15 cellular contexts compared by ENCODE assay signal in genomic region chr4:25117274-25117673, GRCh38. TPM values are rescaled to one million over a fixed set of nuclear protein-coding genes. Genes with fewer than 3 reads are reported as not detected.
DNase-seq lines count a peak whose midpoint lies in the region; ATAC-seq, FAIRE-seq and TF ChIP-seq lines count a peak whose summit lies in the region.
"Had no signal": no experiment of that assay in that cellular context is flagged by ENCODE, and none has a peak within 500 bp of the region (broad histone marks: within the 10 kb centered on the region; RNA-seq: fewer than 3 reads in every experiment).

No MANE protein-coding gene starts in this region.

- H3K27me3 ChIP-seq in HepG2 (ENCODE audit: control insufficient read depth in 1 of 2, insufficient read depth in 2 of 2, low read length in 2 of 2) (no peaks in the 10 kb centered on the region), right lobe of liver (no peaks in the 10 kb centered on the region), parathyroid adenoma (ENCODE audit: control insufficient read depth, insufficient read depth, low read length) (no peaks in the 10 kb centered on the region), PC-9 (ENCODE audit: insufficient read depth, low read depth) (no peaks in the 10 kb centered on the region)

- no peak for FAIRE-seq in HepG2 (lab: Jason Lieb, UNC)
- FAIRE-seq: A204.1 had no signal

- no peaks in the 10 kb centered on the region for H3K36me3 Mint-ChIP-seq in WTC11
- H3K36me3 Mint-ChIP-seq in effector memory CD8-positive, alpha-beta T cell (ENCODE audit: insufficient read depth), result no peaks in the 10 kb centered on the region
- peaks cover 15% of the 10 kb centered on the region for H3K36me3 Mint-ChIP-seq in activated T-cell treated with anti-CD3 and anti-CD28 coated beads, Interleukin-2, amount 50 U/mL, for 24 hours (ENCODE audit: low read depth)

- H2AFZ ChIP-seq in HepG2 (ENCODE audit: low read length) (no peak overlapping the region), parathyroid adenoma (peak overlapping the region; percentile 47), PC-9 (no peak overlapping the region)

- no peak overlapping the region for H3K4me3 Mint-ChIP-seq in WTC11
- H3K4me3 Mint-ChIP-seq in effector memory CD8-positive, alpha-beta T cell, result no peak overlapping the region
- H3K4me3 Mint-ChIP-seq in activated T-cell treated with anti-CD3 and anti-CD28 coated beads, Interleukin-2, amount 50 U/mL, for 24 hours, result no peak overlapping the region
- H3K4me3 Mint-ChIP-seq: B cell; CD4-positive, alpha-beta T cell; HFFc6 had no signal

- intact Hi-C loops in HepG2 (cut with micrococcal nuclease; ENCODE audit: unreplicated experiment), result no loop called here
- intact Hi-C loops in right lobe of liver (cut with DNase I), result no loop called here
- intact Hi-C loops in PC-9 (cut with micrococcal nuclease; ENCODE audit: unreplicated experiment), result no loop called here

- H3K9ac ChIP-seq in HepG2 (ENCODE audit: insufficient read depth, low read depth, low read length) (no peak overlapping the region), parathyroid adenoma (no peak overlapping the region)

- POLR2A ChIA-PET in HepG2 (lab: Yijun Ruan, JAX), result no interaction called here
- POLR2A ChIA-PET in WTC11 (lab: Charles Lee), result no interaction called here
- POLR2A ChIA-PET in PC-9 (lab: Charles Lee; ENCODE audit: unreplicated experiment), result no interaction called here

- H4K20me1 ChIP-seq in HepG2 (ENCODE audit: insufficient read depth, low read length) (no peaks in the 10 kb centered on the region), PC-9 (ENCODE audit: insufficient read depth) (no peaks in the 10 kb centered on the region)

- TF ChIP-seq CTCF in HepG2 (CRISPR knock-in tag; IDR thresholded peaks at IDR 0.05) (no peak), right lobe of liver (IDR thresholded peaks at IDR 0.05) (no peak), WTC11 (IDR thresholded peaks at IDR 0.05) (no peak), parathyroid adenoma (IDR thresholded peaks at IDR 0.05) (no peak), PC-9 (conservative IDR thresholded peaks at IDR 0.05) (no peak)

- no peaks in the 10 kb centered on the region for H3K9me2 ChIP-seq in PC-9 (ENCODE audit: insufficient read depth)

- no peaks in the 10 kb centered on the region for H3F3A ChIP-seq in PC-9 (ENCODE audit: insufficient read depth, low read depth)

- peak; percentile 38; the same call in 1 of the 3 replicates for ATAC-seq in HepG2
- no peak for ATAC-seq in right lobe of liver
- ATAC-seq in WTC11, result peak; percentile 38
- ATAC-seq in effector memory CD8-positive, alpha-beta T cell (replicated peaks), result no peak

- H3K9me3 ChIP-seq in HepG2 (ENCODE audit: low read length), result no peaks in the 10 kb centered on the region
- no peaks in the 10 kb centered on the region for H3K9me3 ChIP-seq in right lobe of liver
- H3K9me3 ChIP-seq in parathyroid adenoma (ENCODE audit: control insufficient read depth, low read length), result no peaks in the 10 kb centered on the region
- no peaks in the 10 kb centered on the region for H3K9me3 ChIP-seq in PC-9 (ENCODE audit: insufficient read depth, low read depth)

- H3K79me2 ChIP-seq in HepG2 (ENCODE audit: insufficient read depth, low read length) (no peaks in the 10 kb centered on the region), parathyroid adenoma (no peaks in the 10 kb centered on the region), PC-9 (ENCODE audit: low read depth) (no peaks in the 10 kb centered on the region)

- TF ChIP-seq EP300 in HepG2 (IDR thresholded peaks at IDR 0.05; ENCODE audit: low read depth in 2 of 2, low read length in 2 of 2), result no peak
- TF ChIP-seq EP300 in HepG2 (CRISPR knock-in tag; IDR thresholded peaks at IDR 0.05; ENCODE audit: borderline replicate concordance), result no peak

- CTCF ChIA-PET in HepG2 (lab: Yijun Ruan, JAX; ENCODE audit: low intra/inter-chr PET ratio, low total read pairs) (no interaction called here), WTC11 (lab: Charles Lee) (interaction anchor here (0.6 to 1.4 kb wide), 2 partner anchors 15 to 27 kb away, joined by 3 to 4 read pairs; no protein-coding TSS in a partner anchor), PC-9 (lab: Charles Lee) (no interaction called here)

- no peak overlapping the region for H3K27ac ChIP-seq in HepG2 (ENCODE audit: extremely low read length, insufficient read depth, low read length)
- no peak overlapping the region for H3K27ac ChIP-seq in right lobe of liver
- H3K27ac ChIP-seq in parathyroid adenoma, result no peak overlapping the region
- no peak overlapping the region for H3K27ac ChIP-seq in PC-9
- H3K27ac ChIP-seq: HL-60 had no signal

- no peaks in the 10 kb centered on the region for H3K4me1 ChIP-seq in HepG2 (ENCODE audit: insufficient read depth, low read length)
- H3K4me1 ChIP-seq in right lobe of liver, result no peaks in the 10 kb centered on the region
- H3K4me1 ChIP-seq in parathyroid adenoma, result peaks cover 4% of the 10 kb centered on the region
- no peaks in the 10 kb centered on the region for H3K4me1 ChIP-seq in PC-9 (replicated peaks; ENCODE audit: insufficient read depth)

- H3K27ac Mint-ChIP-seq in WTC11, result no peak overlapping the region
- H3K27ac Mint-ChIP-seq in effector memory CD8-positive, alpha-beta T cell, result no peak overlapping the region
- H3K27ac Mint-ChIP-seq in activated T-cell treated with anti-CD3 and anti-CD28 coated beads, Interleukin-2, amount 50 U/mL, for 24 hours, result no peak overlapping the region
- H3K27ac Mint-ChIP-seq: B cell; CD4-positive, alpha-beta T cell; HFFc6 had no signal

- no TSS peak for BruUV-seq in HepG2 (replicated peaks; lab: Mats Ljungman, UMichigan)
- BruUV-seq in PC-9 (replicated peaks; lab: Mats Ljungman, UMichigan), result no TSS peak

- H3K4me2 ChIP-seq in HepG2 (ENCODE audit: low read depth, low read length) (no peak overlapping the region), parathyroid adenoma (ENCODE audit: low read length) (no peak overlapping the region), PC-9 (no peak overlapping the region)

- H3K4me3 ChIP-seq in HepG2 (replicated peaks in 1 of 3; ENCODE audit: insufficient read depth in 1 of 3, low read depth in 2 of 3, low read length in 3 of 3), result no peak overlapping the region
- H3K4me3 ChIP-seq in right lobe of liver, result no peak overlapping the region
- no peak overlapping the region for H3K4me3 ChIP-seq in parathyroid adenoma (ENCODE audit: low read depth, low read length)
- no peak overlapping the region for H3K4me3 ChIP-seq in PC-9

- WGBS in HepG2 (ENCODE audit: low lambda C conversion rate), result 96% methylated on average over 3 of the region's 4 CpGs
- WGBS in right lobe of liver (ENCODE audit: insufficient coverage, low coverage, low lambda C conversion rate, missing lambda C conversion rate), result 95% methylated on average over 3 of the region's 4 CpGs

- TF ChIP-seq POLR2A in HepG2 (IDR thresholded peaks at IDR 0.05; ENCODE audit: insufficient read depth in 1 of 2, low read depth in 2 of 2, low read length in 2 of 2) (no peak), right lobe of liver (IDR thresholded peaks at IDR 0.05) (no peak)

- H3K9me3 Mint-ChIP-seq in WTC11, result no peaks in the 10 kb centered on the region
- no peaks in the 10 kb centered on the region for H3K9me3 Mint-ChIP-seq in effector memory CD8-positive, alpha-beta T cell
- H3K9me3 Mint-ChIP-seq in activated T-cell treated with anti-CD3 and anti-CD28 coated beads, Interleukin-2, amount 50 U/mL, for 24 hours, result no peaks in the 10 kb centered on the region
- H3K9me3 Mint-ChIP-seq: CD4-positive, alpha-beta T cell; HFFc6 had no signal

- no peak for DNase-seq in HepG2 (ENCODE audit: low spot score)
- DNase-seq in right lobe of liver, result no peak
- no peak for DNase-seq in WTC11 (ENCODE audit: low spot score)
- no peak for DNase-seq in PC-9
- DNase-seq in effector memory CD8-positive, alpha-beta T cell, result no peak
- DNase-seq in activated T-cell treated with anti-CD3 and anti-CD28 coated beads, Interleukin-2, amount 50 U/mL, for 24 hours, result no peak
- DNase-seq: C1 segment of cervical spinal cord; CD4-positive, alpha-beta T cell; DND-41; HCEC 1CT; HFFc6 had no signal

- in situ Hi-C loops in HepG2 (cut with HindIII; ENCODE audit: extremely low pct_ligation_motif_present, low pct_unique_long_range_greater_than_20kb), result no loop called here

- no peak for TF ChIP-seq RAD21 in HepG2 (CRISPR knock-in tag; IDR thresholded peaks at IDR 0.05)

- no peaks in the 10 kb centered on the region for H3K27me3 Mint-ChIP-seq in WTC11 (ENCODE audit: low read depth)
- H3K27me3 Mint-ChIP-seq in effector memory CD8-positive, alpha-beta T cell, result peaks cover 0 to 9% of the 10 kb centered on the region in 2 donors
- no peaks in the 10 kb centered on the region for H3K27me3 Mint-ChIP-seq in activated T-cell treated with anti-CD3 and anti-CD28 coated beads, Interleukin-2, amount 50 U/mL, for 24 hours
- H3K27me3 Mint-ChIP-seq: B cell; CD4-positive, alpha-beta T cell had no signal

- peaks cover 12% of the 10 kb centered on the region for H3K4me1 Mint-ChIP-seq in WTC11
- no peaks in the 10 kb centered on the region for H3K4me1 Mint-ChIP-seq in effector memory CD8-positive, alpha-beta T cell (ENCODE audit: low read depth in 2 of 2)
- H3K4me1 Mint-ChIP-seq in activated T-cell treated with anti-CD3 and anti-CD28 coated beads, Interleukin-2, amount 50 U/mL, for 24 hours (ENCODE audit: low read depth), result no peaks in the 10 kb centered on the region
- H3K4me1 Mint-ChIP-seq: B cell had no signal

- H3K36me3 ChIP-seq in HepG2 (replicated peaks in 1 of 2; ENCODE audit: control insufficient read depth in 1 of 2, insufficient read depth in 2 of 2, low read length in 2 of 2) (no peaks in the 10 kb centered on the region; a peak in 1 of 5 replicates), right lobe of liver (no peaks in the 10 kb centered on the region), parathyroid adenoma (ENCODE audit: control insufficient read depth, insufficient read depth, low read length) (no peaks in the 10 kb centered on the region), PC-9 (ENCODE audit: low read depth) (no peaks in the 10 kb centered on the region)

RNA-seq across cellular contexts. Expression of gene SEPSECS, which starts 43.0 kb away (rescaled TPM):
- total RNA-seq in HepG2 (2016; rRNA removed; fragmentation: Illumina TruSeq; extraction: Trizol) (14.3 and 17.1 TPM in 2 replicates), right lobe of liver (10 to 100 TPM; 17.0 to 26.6 (median 22.7) TPM), WTC11 (2021) (4.6 to 7.0 TPM (median 6.2 TPM) in 3 replicates), PC-9 (2021) (9.1 and 11.3 TPM in 2 replicates)
- 33.7 and 40.0 TPM in 2 replicates for total RNA-seq in HepG2 (2016; cell fraction: cytosol; rRNA removed; fragmentation: Illumina TruSeq; extraction: Trizol; ENCODE audit: low read depth)
- total RNA-seq in HepG2 (2016; cell fraction: insoluble cytoplasmic fraction; rRNA removed; fragmentation: Illumina TruSeq; extraction: Trizol), result 13.3 and 16.6 TPM in 2 replicates
- total RNA-seq in HepG2 (2016; cell fraction: membrane; rRNA removed; fragmentation: Illumina TruSeq; extraction: Trizol), result 18.7 and 20.0 TPM in 2 replicates
- 20.9 and 21.1 TPM in 2 replicates for total RNA-seq in HepG2 (2016; cell fraction: nucleus; rRNA removed; fragmentation: Illumina TruSeq; extraction: Trizol)
- 8.2 and 9.4 TPM in 2 replicates for polyA plus RNA-seq in HepG2 (2011; rRNA removed)
- polyA plus RNA-seq in HepG2 (2011; cell fraction: cytosol; rRNA removed), result 3.3 and 4.8 TPM in 2 replicates
- polyA plus RNA-seq in HepG2 (2011; cell fraction: nucleus; rRNA removed), result 8.3 and 10.6 TPM in 2 replicates
- 10.0 and 14.1 TPM in 2 replicates for polyA plus RNA-seq in HepG2 (2012)
- polyA plus RNA-seq in HepG2 (2016; cell fraction: cytosol; fragmentation: Illumina TruSeq; extraction: Trizol; ENCODE audit: low read depth), result 0.59 and 0.72 TPM in 2 replicates
- 7.3 and 8.6 TPM in 2 replicates for polyA plus RNA-seq in HepG2 (2016; cell fraction: insoluble cytoplasmic fraction; fragmentation: Illumina TruSeq; extraction: Trizol; ENCODE audit: low read depth)
- polyA plus RNA-seq in HepG2 (2016; cell fraction: membrane; fragmentation: Illumina TruSeq; extraction: Trizol; ENCODE audit: low read depth), result 1.5 and 1.7 TPM in 2 replicates
- polyA plus RNA-seq in HepG2 (2016; cell fraction: nucleus; fragmentation: Illumina TruSeq; extraction: Trizol; ENCODE audit: insufficient read depth, low read depth), result 14.0 and 14.4 TPM in 2 replicates
- polyA minus RNA-seq in HepG2 (2011; rRNA and poly(A)+ RNA removed; ENCODE audit: low replicate concordance), result 4.3 and 5.5 TPM in 2 replicates
- 9.5 and 17.6 TPM in 2 replicates for polyA minus RNA-seq in HepG2 (2011; cell fraction: cytosol; rRNA and poly(A)+ RNA removed)
- 60.2 and 61.7 TPM in 2 replicates for polyA minus RNA-seq in HepG2 (2011; cell fraction: nucleus; rRNA and poly(A)+ RNA removed)

Comparison
In these comparisons a context has a peak if more than half of its experiments do, and no peak if none do; other contexts are left out.
1. ATAC-seq: peak in HepG2 (single experiment) and WTC11 (single experiment); none in right lobe of liver (0 of 4) and effector memory CD8-positive, alpha-beta T cell (single experiment).